Comparison of ENCODE assay signal across 8 cellular contexts in genomic region chr1:92831368-92831761, GRCh38. TPM values are rescaled to one million over a fixed set of nuclear protein-coding genes. Genes with fewer than 3 reads are reported as not detected.
DNase-seq lines count a peak whose midpoint lies in the region; ATAC-seq, FAIRE-seq and TF ChIP-seq lines count a peak whose summit lies in the region.

No MANE protein-coding gene starts in this region.

- peaks cover 46% of the 10 kb centered on the region for H3K79me2 ChIP-seq in GM12878 (ENCODE audit: control insufficient read depth, insufficient read depth, low read length)

- H2AFZ ChIP-seq in GM12878 (ENCODE audit: control insufficient read depth, low read depth, low read length) = peak overlapping the region; percentile 63

- RAD21 ChIA-PET in GM12878 (lab: Charles Lee; ENCODE audit: unreplicated experiment) = interaction anchor here (1.6 to 1.9 kb wide), 3 partner anchors 82 to 231 kb away, joined by 5 to 7 read pairs (median 5); partner anchors contain the start of gene DIPK1A

- TF ChIP-seq RAD21 in GM12878 (IDR thresholded peaks at IDR 0.05; ENCODE audit: insufficient read depth, low read depth, low read length) = no peak

- CTCF ChIA-PET in GM12878 (lab: Yijun Ruan, JAX) = interaction anchor here (0.7 to 2.5 kb wide), 18 partner anchors 10 to 521 kb away, joined by 3 to 14 read pairs (median 4); partner anchors contain the start of gene DIPK1A

- DNase-seq in CD4-positive, CD25-positive, alpha-beta regulatory T cell = no peak
- DNase-seq in GM12878 (ENCODE audit: low read depth, low spot score) = no peak
- no peak for DNase-seq in natural killer cell
- DNase-seq in Kasumi-1 (lab: John Stamatoyannopoulos, UW) = no peak
- no peak for DNase-seq in left lobe of liver (ENCODE audit: low spot score)
- no peak for DNase-seq in D721Med (ENCODE audit: insufficient read length, low spot score)
- DNase-seq in AG08395 (ENCODE audit: low spot score) = no peak

- FAIRE-seq in GM12878 (lab: Jason Lieb, UNC) (no peak), D721Med (lab: Jason Lieb, UNC) (no peak)

- H3K4me3 Mint-ChIP-seq in CD4-positive, CD25-positive, alpha-beta regulatory T cell = peak overlapping the region; percentile 96 to 100 (median 98)
- peak overlapping the region; percentile 99 for H3K4me3 Mint-ChIP-seq in natural killer cell

- intact Hi-C loops in GM12878 (cut with micrococcal nuclease; ENCODE audit: unreplicated experiment) (loop anchor here (5.0 to 10.0 kb wide), 3 partner anchors 343 to 534 kb away; partner anchors contain the start of genes DR1, GLMN and RPAP2), natural killer cell (cut with micrococcal nuclease) (loop anchor here (2.0 kb wide), 1 partner anchor 349 kb away; the partner anchor contains the start of genes CCDC18 and TMED5)

- peaks cover 31% of the 10 kb centered on the region for H3K36me3 Mint-ChIP-seq in CD4-positive, CD25-positive, alpha-beta regulatory T cell
- no peaks in the 10 kb centered on the region for H3K36me3 Mint-ChIP-seq in natural killer cell

- H3K36me3 ChIP-seq in CD4-positive, CD25-positive, alpha-beta regulatory T cell (ENCODE audit: control insufficient read depth, insufficient read depth, low read length) = peaks cover 27% of the 10 kb centered on the region
- H3K36me3 ChIP-seq in GM12878 (ENCODE audit: control insufficient read depth in 2 of 2, insufficient read depth in 2 of 2, low read length in 1 of 2) = peaks cover 3 to 22% of the 10 kb centered on the region in 2 experiments; a peak in 3 of 4 replicates

- H3K9me3 Mint-ChIP-seq in CD4-positive, CD25-positive, alpha-beta regulatory T cell = no peaks in the 10 kb centered on the region
- H3K9me3 Mint-ChIP-seq in natural killer cell = no peaks in the 10 kb centered on the region

- peaks cover 39% of the 10 kb centered on the region for H3K4me1 ChIP-seq in CD4-positive, CD25-positive, alpha-beta regulatory T cell (ENCODE audit: control insufficient read depth, insufficient read depth, low read length, poor library complexity, severe bottlenecking)
- H3K4me1 ChIP-seq in GM12878 (ENCODE audit: control insufficient read depth, insufficient read depth, low read length) = no peaks in the 10 kb centered on the region

- ATAC-seq in CD4-positive, CD25-positive, alpha-beta regulatory T cell (ENCODE audit: low read depth in 2 of 2) = no peak
- ATAC-seq in HG03432 (IDR thresholded peaks at IDR 0.05; ENCODE audit: unreplicated experiment) (peak; percentile 1), GM12878 (peak; percentile 2; the same call in 1 of the 3 replicates), natural killer cell (no peak), left lobe of liver (no peak)

- no peaks in the 10 kb centered on the region; the same call in 1 of the 2 replicates for H4K20me1 ChIP-seq in GM12878 (ENCODE audit: control insufficient read depth, insufficient read depth)

- H3K27me3 Mint-ChIP-seq in CD4-positive, CD25-positive, alpha-beta regulatory T cell = peaks cover 4% of the 10 kb centered on the region
- H3K27me3 Mint-ChIP-seq in natural killer cell (ENCODE audit: low read depth in 2 of 2) = no peaks in the 10 kb centered on the region

- H3K27ac Mint-ChIP-seq in CD4-positive, CD25-positive, alpha-beta regulatory T cell = peak overlapping the region in 1 of 3 donors; percentile 100
- H3K27ac Mint-ChIP-seq in natural killer cell = peak overlapping the region; percentile 98 to 100

- peak overlapping the region; percentile 96 for H3K4me3 ChIP-seq in CD4-positive, CD25-positive, alpha-beta regulatory T cell (ENCODE audit: low read depth, low read length)
- no peak overlapping the region; the same call in 1 of the 2 replicates for H3K4me3 ChIP-seq in GM12878

- WGBS in GM12878 (ENCODE audit: insufficient coverage, insufficient replicate concordance, low lambda C conversion rate, missing lambda C conversion rate) = 40% methylated on average over 3 of the region's 4 CpGs

- H3K4me2 ChIP-seq in GM12878 (ENCODE audit: control insufficient read depth, insufficient read depth) = peak overlapping the region; percentile 15

- no peak for TF ChIP-seq CTCF in GM12878 (IDR thresholded peaks at IDR 0.05 in 2 of 3, conservative IDR thresholded peaks at IDR 0.05 in 1 of 3; ENCODE audit: control insufficient read depth in 2 of 3, extremely low read depth in 1 of 3, insufficient read depth in 1 of 3, low read depth in 3 of 3, low read length in 3 of 3)
- no peak for TF ChIP-seq CTCF in natural killer cell (IDR thresholded peaks at IDR 0.05)
- TF ChIP-seq CTCF in D721Med (IDR thresholded peaks at IDR 0.05; ENCODE audit: insufficient read depth, missing control alignments) = no peak

- peaks cover 17 to 50% (median 41%) of the 10 kb centered on the region in 4 donors for H3K4me1 Mint-ChIP-seq in CD4-positive, CD25-positive, alpha-beta regulatory T cell
- peaks cover 45 to 48% of the 10 kb centered on the region in 2 donors for H3K4me1 Mint-ChIP-seq in natural killer cell

- TSS peak; percentile 58 for BruUV-seq in GM12878 (replicated peaks; lab: Mats Ljungman, UMichigan)

- H3K9me3 ChIP-seq in CD4-positive, CD25-positive, alpha-beta regulatory T cell (ENCODE audit: control insufficient read depth in 2 of 2, low read length in 2 of 2) = no peaks in the 10 kb centered on the region
- no peaks in the 10 kb centered on the region for H3K9me3 ChIP-seq in GM12878 (replicated peaks; ENCODE audit: control insufficient read depth, insufficient read depth, low read length)

- no peak for TF ChIP-seq POLR2A in GM12878 (IDR thresholded peaks at IDR 0.05; ENCODE audit: low read depth, low read length)

- SMC1A ChIA-PET in GM12878 (lab: Charles Lee; ENCODE audit: uncharacterized antibody, unreplicated experiment) = interaction anchor here (0.9 to 1.6 kb wide), 6 partner anchors 108 to 163 kb away, joined by 3 to 4 read pairs (median 4); no protein-coding TSS in a partner anchor

- H3K9ac ChIP-seq in GM12878 (ENCODE audit: control insufficient read depth, insufficient read depth, low read length) = no peak overlapping the region

- no peak overlapping the region for H3K27ac ChIP-seq in CD4-positive, CD25-positive, alpha-beta regulatory T cell (ENCODE audit: insufficient read depth, low read length, poor library complexity, severe bottlenecking)
- H3K27ac ChIP-seq in GM12878 (ENCODE audit: control insufficient read depth, insufficient read depth) = no peak overlapping the region

- POLR2A ChIA-PET in GM12878 (lab: Charles Lee) = interaction anchor here (0.6 to 1.5 kb wide), 7 partner anchors 44 to 1792 kb away, joined by 3 to 6 read pairs (median 3); no protein-coding TSS in a partner anchor

- TF ChIP-seq EP300 in GM12878 (IDR thresholded peaks at IDR 0.05; ENCODE audit: borderline replicate concordance in 1 of 2, control insufficient read depth in 1 of 2, low read depth in 2 of 2, low read length in 2 of 2) = no peak

- in situ Hi-C loops in GM12878 (cut with MboI) = no loop called here

- H3K27me3 ChIP-seq in CD4-positive, CD25-positive, alpha-beta regulatory T cell (ENCODE audit: control insufficient read depth, insufficient read depth, low read length) = no peaks in the 10 kb centered on the region
- no peaks in the 10 kb centered on the region for H3K27me3 ChIP-seq in GM12878 (replicated peaks in 1 of 2; ENCODE audit: control insufficient read depth in 2 of 2, insufficient read depth in 2 of 2, low read length in 1 of 2)

TF ChIP-seq in GM12878, 131 proteins besides CTCF, POLR2A, EP300 and RAD21 (continues in another document):
- no peak for TF ChIP-seq NBN (IDR thresholded peaks at IDR 0.05)
- TF ChIP-seq STAT1 (conservative IDR thresholded peaks at IDR 0.05) = no peak
- no peak for TF ChIP-seq NR2F1 (conservative IDR thresholded peaks at IDR 0.05)

RNA-seq across cellular contexts. Expression of gene RPL5, which starts 0.5 kb away (rescaled TPM):
- total RNA-seq in CD4-positive, CD25-positive, alpha-beta regulatory T cell = 916 TPM
- polyA plus RNA-seq in CD4-positive, CD25-positive, alpha-beta regulatory T cell = 1,000 to 10,000 TPM; 1,593 to 3,054 (median 2,579) TPM
- 433 and 440 TPM in 2 replicates for total RNA-seq in GM12878 (2013; cell fraction: nucleolus; rRNA removed)
- total RNA-seq in GM12878 (2014; rRNA removed) (2,485 and 2,957 TPM in 2 replicates), GM12878 (2014; rRNA removed; fragmentation: Illumina TruSeq; extraction: Trizol) (2,629 and 2,674 TPM in 2 replicates), GM12878 (2021) (1,758 and 1,801 TPM in 2 replicates), natural killer cell (100 to 1,000 TPM; 573 to 679 (median 647) TPM), left lobe of liver (252 TPM)
- 3,557 TPM for polyA plus RNA-seq in GM12878 (2011; ENCODE audit: low read depth)
- polyA plus RNA-seq in GM12878 (2011; rRNA removed) (3,432 and 4,044 TPM in 2 replicates), GM12878 (2014; fragmentation: Illumina TruSeq; extraction: Trizol) (2,529 and 2,797 TPM in 2 replicates), GM12878 (2014; fragmentation: Nextera tagmentation; extraction: Ambion mirVana) (1,000 to 10,000 TPM; 5,267 to 6,047 TPM), GM12878 (2014; rRNA removed) (3,008 and 3,188 TPM in 2 replicates), GM12878 (2016; fragmentation: Nextera tagmentation; extraction: Ambion mirVana) (1,000 to 10,000 TPM; 1,685 to 1,729 TPM)
- polyA plus RNA-seq in GM12878 (2011; cell fraction: cytosol; rRNA removed) = 1,956 and 2,029 TPM in 2 replicates
- 767 and 919 TPM in 2 replicates for polyA plus RNA-seq in GM12878 (2011; cell fraction: nucleus; rRNA removed)
- 3,636 and 5,206 TPM in 2 replicates for polyA plus RNA-seq in GM12878 (2012)
- 1,703 and 1,902 TPM in 2 replicates for polyA minus RNA-seq in GM12878 (2011; rRNA and poly(A)+ RNA removed)
- 454 and 570 TPM in 2 replicates for polyA minus RNA-seq in GM12878 (2011; cell fraction: cytosol; rRNA and poly(A)+ RNA removed)
- polyA minus RNA-seq in GM12878 (2011; cell fraction: nucleus; rRNA and poly(A)+ RNA removed) = 187 and 232 TPM in 2 replicates

RNA-seq across cellular contexts. Expression of gene EVI5, which starts 46.5 kb away (rescaled TPM):
- total RNA-seq in CD4-positive, CD25-positive, alpha-beta regulatory T cell = 2.7 TPM
- polyA plus RNA-seq in CD4-positive, CD25-positive, alpha-beta regulatory T cell = 1 to 10 TPM in 1 of 4 donors, under 1 TPM in 3; 0.52 to 1.2 (median 0.59) TPM
- total RNA-seq in GM12878 (2013; cell fraction: nucleolus; rRNA removed) = 8.1 and 12.4 TPM in 2 replicates
- total RNA-seq in GM12878 (2014; rRNA removed) (3.7 and 6.8 TPM in 2 replicates), GM12878 (2014; rRNA removed; fragmentation: Illumina TruSeq; extraction: Trizol) (2.3 and 3.7 TPM in 2 replicates), GM12878 (2021) (2.1 and 2.5 TPM in 2 replicates), natural killer cell (1 to 10 TPM; 3.9 to 6.0 (median 5.5) TPM), left lobe of liver (29.2 TPM)
- 0.63 TPM for polyA plus RNA-seq in GM12878 (2011; ENCODE audit: low read depth)
- polyA plus RNA-seq in GM12878 (2011; rRNA removed) (1.4 and 2.0 TPM in 2 replicates), GM12878 (2014; fragmentation: Illumina TruSeq; extraction: Trizol) (0.78 and 1.3 TPM in 2 replicates), GM12878 (2014; fragmentation: Nextera tagmentation; extraction: Ambion mirVana) (under 1 TPM; 0.27 to 0.98 TPM), GM12878 (2014; rRNA removed) (2.4 and 5.1 TPM in 2 replicates), GM12878 (2016; fragmentation: Nextera tagmentation; extraction: Ambion mirVana) (1 to 10 TPM; 1.3 to 2.0 TPM)
- 0.52 and 0.62 TPM in 2 replicates for polyA plus RNA-seq in GM12878 (2011; cell fraction: cytosol; rRNA removed)
- polyA plus RNA-seq in GM12878 (2011; cell fraction: nucleus; rRNA removed) = 1.0 and 1.9 TPM in 2 replicates
- polyA plus RNA-seq in GM12878 (2012) = 0.91 and 1.0 TPM in 2 replicates
- 1.1 and 1.6 TPM in 2 replicates for polyA minus RNA-seq in GM12878 (2011; rRNA and poly(A)+ RNA removed)
- polyA minus RNA-seq in GM12878 (2011; cell fraction: cytosol; rRNA and poly(A)+ RNA removed) = 0.94 and 1.9 TPM in 2 replicates
- 4.7 and 8.9 TPM in 2 replicates for polyA minus RNA-seq in GM12878 (2011; cell fraction: nucleus; rRNA and poly(A)+ RNA removed)

Comparison
In these comparisons a context has a peak if more than half of its experiments do, and no peak if none do; other contexts are left out.
1. ATAC-seq: peak in HG03432 (single experiment) and GM12878 (single experiment); none in CD4-positive, CD25-positive, alpha-beta regulatory T cell (0 of 2), natural killer cell (0 of 3) and left lobe of liver (single experiment).